In the genomic region with DNA sequence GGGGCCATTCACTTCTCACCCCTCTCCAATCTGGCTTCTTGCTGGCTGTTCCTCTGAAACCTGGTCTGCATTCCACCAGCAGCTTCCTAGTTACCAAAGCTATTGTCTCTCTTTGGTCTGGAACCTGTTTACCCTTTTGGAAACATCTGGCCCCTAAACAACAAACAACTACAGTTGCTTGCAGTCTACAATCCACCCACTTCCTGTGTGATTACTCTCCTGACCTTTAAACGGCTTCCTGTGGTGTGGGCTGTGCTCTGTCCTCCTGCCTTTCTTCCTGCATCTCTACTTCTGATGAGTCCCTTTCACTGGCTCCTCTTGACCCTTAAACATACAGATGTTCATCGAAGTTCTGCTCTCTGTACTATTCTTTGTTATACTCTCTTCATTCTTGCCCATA, we compare ENCODE assay signal across 1 cellular context.
TF ChIP-seq lines count a peak whose summit lies in the region.

No MANE protein-coding gene starts in this region.

TF ChIP-seq in WTC11, 78 proteins besides CTCF, POLR2A, EP300 and RAD21 (continued from another document):
- no peak for TF ChIP-seq PRRX2 (CRISPR knock-in tag; IDR thresholded peaks at IDR 0.05)
